Comparison of ENCODE assay signal across 8 cellular contexts in the genomic region with DNA sequence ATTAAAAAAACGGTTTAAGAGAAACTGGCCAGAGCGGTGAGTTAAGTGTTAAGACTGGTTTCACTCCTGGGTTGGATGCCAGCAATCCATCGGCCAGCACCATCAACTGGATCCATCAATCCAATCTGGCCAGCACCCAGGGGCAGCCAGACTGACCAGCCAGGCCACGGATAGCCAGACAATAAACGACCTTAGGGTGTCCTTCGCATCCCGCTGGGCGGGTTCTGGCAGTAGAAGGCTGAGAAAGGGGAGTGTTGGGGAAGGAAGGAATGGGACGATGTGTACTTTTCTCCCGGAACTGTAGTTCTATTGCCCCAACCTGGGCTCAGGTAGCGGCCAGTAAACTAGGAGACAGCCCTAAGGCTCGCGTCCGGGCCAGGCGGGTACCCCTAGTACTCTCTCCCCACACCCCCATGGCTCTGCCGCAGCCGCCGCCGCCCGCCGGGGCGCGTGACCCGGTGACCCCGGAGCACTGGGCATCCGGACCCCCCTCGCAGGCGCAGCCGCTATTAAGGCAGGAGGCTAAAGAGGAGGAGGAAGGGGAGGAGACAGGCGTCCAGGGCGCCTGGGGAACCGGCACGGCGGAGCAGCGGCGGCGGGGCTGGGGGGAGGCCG. TPM values are rescaled to one million over a fixed set of nuclear protein-coding genes. Genes with fewer than 3 reads are reported as not detected.
DNase-seq lines count a peak whose midpoint lies in the region; ATAC-seq and TF ChIP-seq lines count a peak whose summit lies in the region.

CASD1 (plus strand) TSS at position 546 of the 615 bp plus-strand sequence. CDS start 276 bp downstream, outside the sequence.

- ATAC-seq in GM18867 (IDR thresholded peaks at IDR 0.05; ENCODE audit: unreplicated experiment) (peak; percentile 69), HG03097 (IDR thresholded peaks at IDR 0.05; ENCODE audit: low FRiP score, unreplicated experiment) (peak; percentile 68)

- peak within 1 kb of the TSS; percentile 79 for H3K4me3 ChIP-seq in epithelial cell of proximal tubule (ENCODE audit: low read depth, low read length)

- peak; percentile 35 for DNase-seq in AG08396 (ENCODE audit: low spot score)
- peak; percentile 43 for DNase-seq in NCI-H774 (lab: John Stamatoyannopoulos, UW)
- DNase-seq in activated CD8-positive, alpha-beta memory T cell treated with anti-CD3 and anti-CD28 coated beads, Interleukin-2, amount 50 U/mL, for 4 hours: peak; percentile 62
- DNase-seq in epithelial cell of proximal tubule (ENCODE audit: low read depth): no peak
- DNase-seq in myocyte (ENCODE audit: low read depth): peak; percentile 79
- peak; percentile 35 to 40 for DNase-seq in stimulated activated CD8-positive, alpha-beta memory T cell treated with anti-CD3 and anti-CD28 coated beads, Interleukin-7, amount 100 ng/mL, for 48 hours (ENCODE audit: extremely low read depth in 1 of 2, low read depth in 1 of 2)

- no peak for TF ChIP-seq CTCF in epithelial cell of proximal tubule (conservative IDR thresholded peaks at IDR 0.05; ENCODE audit: low read depth, low read length)

RNA-seq across cellular contexts. Expression of gene CASD1, which starts in this region (rescaled TPM):
- 10.9 and 11.6 TPM in 2 replicates for total RNA-seq in epithelial cell of proximal tubule
- total RNA-seq in myocyte: 63.0 and 70.1 TPM in 2 replicates
- polyA plus RNA-seq in myocyte (2012): 12.3 TPM
